ENCODE assay signal across 12 cellular contexts in the genomic region with DNA sequence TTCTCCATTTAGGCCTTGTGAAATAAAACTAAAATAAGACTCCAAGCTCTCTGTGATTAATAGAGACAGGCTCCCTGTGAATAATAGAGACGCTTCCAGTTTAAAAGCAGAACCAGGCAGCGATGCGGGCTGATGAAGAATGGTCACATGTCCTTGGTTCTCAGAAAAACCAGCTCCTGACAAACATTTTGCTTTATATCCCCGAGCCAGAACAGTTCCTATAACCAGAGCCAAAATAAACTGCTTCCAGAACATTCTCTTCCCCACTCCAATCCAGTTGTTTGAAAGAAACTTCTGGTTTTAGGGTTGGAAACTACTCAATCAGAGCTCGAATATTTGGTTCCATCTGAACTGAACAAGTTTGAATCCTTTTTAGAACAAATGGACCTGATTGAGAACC.
DNase-seq lines count a peak whose midpoint lies in the region; ATAC-seq and TF ChIP-seq lines count a peak whose summit lies in the region.
"Had no signal": no experiment of that assay in that cellular context is flagged by ENCODE, and none has a peak within 500 bp of the region (broad histone marks: within the 10 kb centered on the region; RNA-seq: fewer than 3 reads in every experiment).

No MANE protein-coding gene starts in this region.

- no peak for TF ChIP-seq EP300 in esophagus muscularis mucosa (IDR thresholded peaks at IDR 0.05)

- H3K4me1 Mint-ChIP-seq in natural killer cell treated with Interleukin-12 subunit alpha and Interleukin-12 subunit beta and Interleukin-15 and Interleukin-18, amount 100 ng/mL, for 72 hours (ENCODE audit: low read depth in 2 of 2), result no peaks in the 10 kb centered on the region
- H3K4me1 Mint-ChIP-seq: activated naive CD8-positive, alpha-beta T cell treated with anti-CD3 and anti-CD28 coated beads for 36 hours had no signal

- ATAC-seq in upper lobe of right lung, result peak; percentile 72
- no peak for ATAC-seq in GM21528 (IDR thresholded peaks at IDR 0.05; ENCODE audit: low FRiP score, unreplicated experiment)
- ATAC-seq in natural killer cell treated with Interleukin-12 subunit alpha and Interleukin-12 subunit beta and Interleukin-15 and Interleukin-18, amount 100 ng/mL, for 72 hours, result no peak
- no peak for ATAC-seq in omental fat pad (ENCODE audit: low FRiP score)

- no peak overlapping the region for H3K27ac Mint-ChIP-seq in natural killer cell treated with Interleukin-12 subunit alpha and Interleukin-12 subunit beta and Interleukin-15 and Interleukin-18, amount 100 ng/mL, for 72 hours
- H3K27ac Mint-ChIP-seq: activated naive CD8-positive, alpha-beta T cell treated with anti-CD3 and anti-CD28 coated beads for 36 hours had no signal

- H3K9me3 Mint-ChIP-seq in natural killer cell treated with Interleukin-12 subunit alpha and Interleukin-12 subunit beta and Interleukin-15 and Interleukin-18, amount 100 ng/mL, for 72 hours, result no peaks in the 10 kb centered on the region
- H3K9me3 Mint-ChIP-seq: activated naive CD8-positive, alpha-beta T cell treated with anti-CD3 and anti-CD28 coated beads for 36 hours had no signal

- no peak overlapping the region for H3K9ac ChIP-seq in SK-N-MC (ENCODE audit: insufficient read length)

- TF ChIP-seq CTCF in esophagus muscularis mucosa (IDR thresholded peaks at IDR 0.05) (no peak), upper lobe of right lung (IDR thresholded peaks at IDR 0.05) (no peak), omental fat pad (IDR thresholded peaks at IDR 0.05) (no peak)

- H3K36me3 ChIP-seq in SK-N-MC (ENCODE audit: insufficient read depth, low read length), result no peaks in the 10 kb centered on the region
- no peaks in the 10 kb centered on the region for H3K36me3 ChIP-seq in esophagus muscularis mucosa
- no peaks in the 10 kb centered on the region for H3K36me3 ChIP-seq in muscle layer of duodenum (ENCODE audit: control insufficient read depth in 1 of 2, insufficient read depth in 2 of 2, low read length in 2 of 2)
- H3K36me3 ChIP-seq in upper lobe of right lung, result no peaks in the 10 kb centered on the region
- H3K36me3 ChIP-seq: colonic mucosa had no signal

- H3K9me3 ChIP-seq in SK-N-MC (ENCODE audit: low read depth, low read length) (no peaks in the 10 kb centered on the region), esophagus muscularis mucosa (no peaks in the 10 kb centered on the region), muscle layer of duodenum (ENCODE audit: control insufficient read depth in 1 of 2, low read length in 2 of 2) (no peaks in the 10 kb centered on the region), upper lobe of right lung (no peaks in the 10 kb centered on the region)
- H3K9me3 ChIP-seq: colonic mucosa had no signal

- DNase-seq in SK-N-MC (ENCODE audit: low read depth, low spot score) (no peak), esophagus muscularis mucosa (ENCODE audit: extremely low spot score) (no peak), upper lobe of right lung (no peak), omental fat pad (ENCODE audit: low spot score) (no peak)
- no peak for DNase-seq in natural killer cell treated with Interleukin-12 subunit alpha and Interleukin-12 subunit beta and Interleukin-15 and Interleukin-18, amount 100 ng/mL, for 72 hours (ENCODE audit: low spot score)
- DNase-seq: activated naive CD8-positive, alpha-beta T cell treated with anti-CD3 and anti-CD28 coated beads for 36 hours; colonic mucosa; HCEC 1CT; retina; stimulated activated naive CD4-positive, alpha-beta T cell treated with Interleukin-2 at 50 U/mL for 16 hours had no signal

- intact Hi-C loops in esophagus muscularis mucosa (cut with DNase I), result no loop called here
- intact Hi-C loops in upper lobe of right lung (cut with DNase I), result no loop called here

- H3K4me3 Mint-ChIP-seq in natural killer cell treated with Interleukin-12 subunit alpha and Interleukin-12 subunit beta and Interleukin-15 and Interleukin-18, amount 100 ng/mL, for 72 hours, result no peak overlapping the region
- H3K4me3 Mint-ChIP-seq: activated naive CD8-positive, alpha-beta T cell treated with anti-CD3 and anti-CD28 coated beads for 36 hours had no signal

- H3K27ac ChIP-seq in SK-N-MC (peak overlapping the region; percentile 8; the same call in 1 of the 2 replicates), esophagus muscularis mucosa (replicated peaks in 1 of 4) (peak overlapping the region; percentile 21 to 63 (median 51)), muscle layer of duodenum (ENCODE audit: low read length) (peak overlapping the region; percentile 35), upper lobe of right lung (no peak overlapping the region)
- H3K27ac ChIP-seq: colonic mucosa had no signal

- no peak for TF ChIP-seq POLR2A in esophagus muscularis mucosa (IDR thresholded peaks at IDR 0.05; ENCODE audit: low read depth)

- H3K36me3 Mint-ChIP-seq in natural killer cell treated with Interleukin-12 subunit alpha and Interleukin-12 subunit beta and Interleukin-15 and Interleukin-18, amount 100 ng/mL, for 72 hours, result no peaks in the 10 kb centered on the region
- H3K36me3 Mint-ChIP-seq: activated naive CD8-positive, alpha-beta T cell treated with anti-CD3 and anti-CD28 coated beads for 36 hours had no signal

- no peak overlapping the region for H3K4me3 ChIP-seq in SK-N-MC
- H3K4me3 ChIP-seq in esophagus muscularis mucosa, result peak overlapping the region; percentile 1 to 34 (median 20)
- H3K4me3 ChIP-seq in muscle layer of duodenum (ENCODE audit: low read depth in 1 of 2, low read length in 2 of 2), result no peak overlapping the region
- H3K4me3 ChIP-seq in upper lobe of right lung, result no peak overlapping the region
- H3K4me3 ChIP-seq: colonic mucosa had no signal

- H3K27me3 Mint-ChIP-seq in natural killer cell treated with Interleukin-12 subunit alpha and Interleukin-12 subunit beta and Interleukin-15 and Interleukin-18, amount 100 ng/mL, for 72 hours, result peaks cover 21% of the 10 kb centered on the region in 2 donors
- H3K27me3 Mint-ChIP-seq: activated naive CD8-positive, alpha-beta T cell treated with anti-CD3 and anti-CD28 coated beads for 36 hours had no signal

- H3K27me3 ChIP-seq in esophagus muscularis mucosa (no peaks in the 10 kb centered on the region), muscle layer of duodenum (ENCODE audit: low read depth, low read length) (no peaks in the 10 kb centered on the region), upper lobe of right lung (no peaks in the 10 kb centered on the region)
- H3K27me3 ChIP-seq: colonic mucosa had no signal

- WGBS in esophagus muscularis mucosa, result 23% methylated on average over 5 of the region's 5 CpGs

- H3K4me1 ChIP-seq in esophagus muscularis mucosa, result peaks cover 7 to 25% (median 23%) of the 10 kb centered on the region in 4 donors
- H3K4me1 ChIP-seq in muscle layer of duodenum (ENCODE audit: control insufficient read depth in 1 of 2, insufficient read depth in 2 of 2, low read length in 2 of 2), result peaks cover 0 to 24% of the 10 kb centered on the region in 2 donors
- H3K4me1 ChIP-seq in upper lobe of right lung, result no peaks in the 10 kb centered on the region
- H3K4me1 ChIP-seq: colonic mucosa had no signal

Comparison
In these comparisons a context has a peak if more than half of its experiments do, and no peak if none do; other contexts are left out.
1. H3K4me3 ChIP-seq: peak in esophagus muscularis mucosa (4 of 4); none in SK-N-MC (single experiment), muscle layer of duodenum (0 of 2) and upper lobe of right lung (single experiment).